In genomic region chr2:106624787-106625369, GRCh38 we compare ENCODE assay signal across 21 cellular contexts.
"Had no signal": no experiment of that assay in that cellular context is flagged by ENCODE, and none has a peak within 500 bp of the region (broad histone marks: within the 10 kb centered on the region; RNA-seq: fewer than 3 reads in every experiment).

No MANE protein-coding gene starts in this region.

- H2AFZ ChIP-seq: neural progenitor cell had no signal

- H3K27ac Mint-ChIP-seq: memory B cell; natural killer cell treated with Interleukin-12 subunit alpha and Interleukin-12 subunit beta and Interleukin-15 and Interleukin-18, amount 100 ng/mL, for 72 hours; neural progenitor cell; stimulated activated memory B cell treated with anti-CD40 and anti-IgM and Interleukin-4, amounts not matched to agents 10 μg/mL and 1 μg/mL and 100 μg/mL, for 72 hours had no signal

- H3K27me3 ChIP-seq: neural progenitor cell, sigmoid colon, testis, upper lobe of left lung had no signal

- H3K27ac ChIP-seq: coronary artery, esophagus muscularis mucosa, neural progenitor cell, prostate gland, sigmoid colon, spleen, tibial artery, upper lobe of left lung had no signal

- DNase-seq: dermis blood vessel endothelial cell; effector memory CD4-positive, alpha-beta T cell; foreskin melanocyte; naive B cell; right cardiac atrium; sigmoid colon; spleen; stimulated activated CD4-positive, alpha-beta T cell treated with anti-CD3 and anti-CD28 coated beads, Interleukin-4, amount 100 ng/mL, for 4 hours; stimulated activated naive CD8-positive, alpha-beta T cell treated with anti-CD3 and anti-CD28 coated beads, Interleukin-15, Interleukin-2, amounts not matched to agents 100 U/mL and 50 U/mL, for 24 hours; substantia nigra; tibial artery; upper lobe of left lung had no signal

- H3K36me3 ChIP-seq: esophagus muscularis mucosa, neural progenitor cell, prostate gland, sigmoid colon, spleen, tibial artery, upper lobe of left lung had no signal

- H3K4me1 Mint-ChIP-seq: memory B cell; naive B cell; neural progenitor cell; stimulated activated memory B cell treated with anti-CD40 and anti-IgM and Interleukin-4, amounts not matched to agents 10 μg/mL and 1 μg/mL and 100 μg/mL, for 72 hours had no signal

- H3K4me3 Mint-ChIP-seq: memory B cell; naive B cell; natural killer cell treated with Interleukin-12 subunit alpha and Interleukin-12 subunit beta and Interleukin-15 and Interleukin-18, amount 100 ng/mL, for 72 hours; neural progenitor cell; stimulated activated memory B cell treated with anti-CD40 and anti-IgM and Interleukin-4, amounts not matched to agents 10 μg/mL and 1 μg/mL and 100 μg/mL, for 72 hours had no signal

- H3K9ac ChIP-seq: neural progenitor cell had no signal

- H3K9me3 ChIP-seq: prostate gland, testis, tibial artery had no signal

- H3K4me2 ChIP-seq: neural progenitor cell had no signal

- H3K27me3 Mint-ChIP-seq: memory B cell; natural killer cell treated with Interleukin-12 subunit alpha and Interleukin-12 subunit beta and Interleukin-15 and Interleukin-18, amount 100 ng/mL, for 72 hours had no signal

- H3K36me3 Mint-ChIP-seq: memory B cell; naive B cell; natural killer cell treated with Interleukin-12 subunit alpha and Interleukin-12 subunit beta and Interleukin-15 and Interleukin-18, amount 100 ng/mL, for 72 hours; stimulated activated memory B cell treated with anti-CD40 and anti-IgM and Interleukin-4, amounts not matched to agents 10 μg/mL and 1 μg/mL and 100 μg/mL, for 72 hours had no signal

- H3K4me3 ChIP-seq: coronary artery, esophagus muscularis mucosa, lung, neural progenitor cell, prostate gland, sigmoid colon, spleen, testis, tibial artery, upper lobe of left lung had no signal

- H3K4me1 ChIP-seq: esophagus muscularis mucosa, neural progenitor cell, prostate gland, sigmoid colon, spleen, tibial artery, upper lobe of left lung had no signal
